18 cellular contexts compared by ENCODE assay signal in genomic region chr1:97999320-97999719, GRCh38.
DNase-seq lines count a peak whose midpoint lies in the region; ATAC-seq, FAIRE-seq and TF ChIP-seq lines count a peak whose summit lies in the region.
"Had no signal": no experiment of that assay in that cellular context is flagged by ENCODE, and none has a peak within 500 bp of the region (broad histone marks: within the 10 kb centered on the region; RNA-seq: fewer than 3 reads in every experiment).

No MANE protein-coding gene starts in this region.

- H3K4me1 ChIP-seq in astrocyte (ENCODE audit: insufficient read depth, low read length) (peaks cover 11% of the 10 kb centered on the region), small intestine (ENCODE audit: control insufficient read depth in 2 of 2, insufficient read depth in 1 of 2, low read depth in 1 of 2, low read length in 1 of 2) (no peaks in the 10 kb centered on the region)

- H3K9ac ChIP-seq in astrocyte (ENCODE audit: low read length): no peak overlapping the region

- no peaks in the 10 kb centered on the region for H3K9me3 ChIP-seq in astrocyte (ENCODE audit: insufficient read depth, low read depth, low read length)
- H3K9me3 ChIP-seq in small intestine (ENCODE audit: control insufficient read depth, low read depth): no peaks in the 10 kb centered on the region

- H3K4me2 ChIP-seq in astrocyte (ENCODE audit: low read length): no peak overlapping the region

- no peaks in the 10 kb centered on the region for H3K27me3 Mint-ChIP-seq in astrocyte (ENCODE audit: low read depth, unreplicated experiment)
- H3K27me3 Mint-ChIP-seq: memory B cell; stimulated activated memory B cell treated with anti-CD40 and anti-IgM and Interleukin-4, amounts not matched to agents 10 μg/mL and 1 μg/mL and 100 μg/mL, for 72 hours had no signal

- H3K36me3 Mint-ChIP-seq in astrocyte (ENCODE audit: low read depth, unreplicated experiment): no peaks in the 10 kb centered on the region
- H3K36me3 Mint-ChIP-seq: memory B cell; stimulated activated memory B cell treated with anti-CD40 and anti-IgM and Interleukin-4, amounts not matched to agents 10 μg/mL and 1 μg/mL and 100 μg/mL, for 72 hours had no signal

- TF ChIP-seq CTCF in astrocyte (IDR thresholded peaks at IDR 0.05; ENCODE audit: insufficient read depth, low read depth, low read length): no peak

- DNase-seq in HCEC 1CT: peak; percentile 88
- peak; percentile 98 for DNase-seq in astrocyte (ENCODE audit: low read depth)
- DNase-seq in glomerular visceral epithelial cell (ENCODE audit: extremely low spot score): peak; percentile 27
- DNase-seq in GDM1 (lab: John Stamatoyannopoulos, UW): no peak
- no peak for DNase-seq in stimulated activated naive CD4-positive, alpha-beta T cell (lab: John Stamatoyannopoulos, UW)
- DNase-seq in small intestine: no peak
- DNase-seq: aorta, COR-L47, Kasumi-1, NCI-H1694 treated with DMSO at 0.1 percent for 48 hours, NCI-H510A, nucleus accumbens had no signal

- no peaks in the 10 kb centered on the region for H4K20me1 ChIP-seq in astrocyte (ENCODE audit: insufficient read depth, low read length)

- no peak overlapping the region for H3K4me3 ChIP-seq in astrocyte (ENCODE audit: insufficient read depth, low read depth, low read length)
- H3K4me3 ChIP-seq in small intestine (ENCODE audit: low read depth in 1 of 2, low read length in 2 of 2): no peak overlapping the region

- peak overlapping the region; percentile 92 for H3K27ac Mint-ChIP-seq in astrocyte (ENCODE audit: unreplicated experiment)
- H3K27ac Mint-ChIP-seq: activated T-helper 17 cell treated with anti-CD3 and anti-CD28 coated beads, Interleukin-2, amount 50 U/mL, for 72 hours; memory B cell; stimulated activated memory B cell treated with anti-CD40 and anti-IgM and Interleukin-4, amounts not matched to agents 10 μg/mL and 1 μg/mL and 100 μg/mL, for 72 hours had no signal

- H3K4me1 Mint-ChIP-seq in astrocyte (ENCODE audit: low read depth, unreplicated experiment): peaks cover 51% of the 10 kb centered on the region
- H3K4me1 Mint-ChIP-seq: activated T-helper 17 cell treated with anti-CD3 and anti-CD28 coated beads, Interleukin-2, amount 50 U/mL, for 72 hours; memory B cell; stimulated activated memory B cell treated with anti-CD40 and anti-IgM and Interleukin-4, amounts not matched to agents 10 μg/mL and 1 μg/mL and 100 μg/mL, for 72 hours had no signal

- no peak for ATAC-seq in HG03442 (IDR thresholded peaks at IDR 0.05; ENCODE audit: unreplicated experiment)
- ATAC-seq: activated T-helper 17 cell treated with anti-CD3 and anti-CD28 coated beads, Interleukin-2, amount 50 U/mL, for 72 hours; stimulated activated memory B cell treated with anti-CD40 and anti-IgM and Interleukin-4, amounts not matched to agents 10 μg/mL and 1 μg/mL and 100 μg/mL, for 72 hours had no signal

- 66 to 75% (median 67%) methylated on average over 1 of the region's 1 CpG for WGBS in small intestine, 3 donors

- H3K27ac ChIP-seq in astrocyte (ENCODE audit: low read depth, low read length) (peak overlapping the region; percentile 78), small intestine (ENCODE audit: low read depth in 1 of 2, low read length in 1 of 2) (no peak overlapping the region)

- no peaks in the 10 kb centered on the region for H3K79me2 ChIP-seq in astrocyte (ENCODE audit: insufficient read depth, low read length)

- no peak overlapping the region for H2AFZ ChIP-seq in astrocyte (ENCODE audit: low read depth, low read length)

- no peaks in the 10 kb centered on the region for H3K27me3 ChIP-seq in astrocyte (ENCODE audit: insufficient read depth, low read length)
- H3K27me3 ChIP-seq in small intestine (ENCODE audit: control insufficient read depth in 2 of 2, insufficient read depth in 2 of 2, low read length in 2 of 2): no peaks in the 10 kb centered on the region

- no peaks in the 10 kb centered on the region for H3K9me3 Mint-ChIP-seq in astrocyte (ENCODE audit: unreplicated experiment)
- H3K9me3 Mint-ChIP-seq: activated T-helper 17 cell treated with anti-CD3 and anti-CD28 coated beads, Interleukin-2, amount 50 U/mL, for 72 hours; memory B cell; stimulated activated memory B cell treated with anti-CD40 and anti-IgM and Interleukin-4, amounts not matched to agents 10 μg/mL and 1 μg/mL and 100 μg/mL, for 72 hours had no signal

- FAIRE-seq in astrocyte (lab: Jason Lieb, UNC) (peak; percentile 76), small intestine (lab: Jason Lieb, UNC) (no peak)
- FAIRE-seq: frontal cortex, G401.6 had no signal

- H3K4me3 Mint-ChIP-seq in astrocyte (ENCODE audit: unreplicated experiment): no peak overlapping the region
- H3K4me3 Mint-ChIP-seq: activated T-helper 17 cell treated with anti-CD3 and anti-CD28 coated beads, Interleukin-2, amount 50 U/mL, for 72 hours; memory B cell; stimulated activated memory B cell treated with anti-CD40 and anti-IgM and Interleukin-4, amounts not matched to agents 10 μg/mL and 1 μg/mL and 100 μg/mL, for 72 hours had no signal

- H3K36me3 ChIP-seq in astrocyte (ENCODE audit: insufficient read depth, low read length) (no peaks in the 10 kb centered on the region), small intestine (ENCODE audit: control insufficient read depth in 2 of 2, insufficient read depth in 2 of 2, low read length in 2 of 2) (no peaks in the 10 kb centered on the region)

Comparison
In these comparisons a context has a peak if more than half of its experiments do, and no peak if none do; other contexts are left out.
1. DNase-seq: peak in HCEC 1CT (single experiment), astrocyte (single experiment) and glomerular visceral epithelial cell (single experiment); none in GDM1 (single experiment), stimulated activated naive CD4-positive, alpha-beta T cell (0 of 6) and small intestine (single experiment).